ENCODE assay signal across 13 cellular contexts in the genomic region with DNA sequence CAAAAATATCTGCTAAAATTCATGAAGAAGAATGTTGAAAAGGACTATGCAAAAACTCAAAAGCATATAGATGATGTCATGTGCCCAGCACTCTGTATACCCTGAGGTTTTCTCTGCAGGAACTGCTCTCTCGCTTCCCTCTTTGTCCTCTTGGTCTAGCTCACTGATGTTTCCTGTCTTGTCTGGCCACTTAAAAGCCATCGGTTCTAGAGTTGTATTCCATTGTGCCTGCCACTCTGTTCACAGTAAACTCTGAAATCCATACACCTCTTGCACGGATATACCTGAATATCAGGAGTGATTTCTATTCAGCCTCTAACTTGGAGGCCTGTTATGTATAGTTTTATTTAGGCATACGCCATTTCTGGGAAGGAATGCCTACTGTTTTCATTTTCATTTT.
DNase-seq lines count a peak whose midpoint lies in the region; ATAC-seq and TF ChIP-seq lines count a peak whose summit lies in the region.
"Had no signal": no experiment of that assay in that cellular context is flagged by ENCODE, and none has a peak within 500 bp of the region (broad histone marks: within the 10 kb centered on the region; RNA-seq: fewer than 3 reads in every experiment).

No MANE protein-coding gene starts in this region.

- peak; percentile 83 for ATAC-seq in GM18858 (IDR thresholded peaks at IDR 0.05; ENCODE audit: unreplicated experiment)
- ATAC-seq in GM21515 (IDR thresholded peaks at IDR 0.05; ENCODE audit: unreplicated experiment): peak; percentile 73
- peak; percentile 98 for ATAC-seq in HG03097 (IDR thresholded peaks at IDR 0.05; ENCODE audit: low FRiP score, unreplicated experiment)
- ATAC-seq in T-cell (replicated peaks in 1 of 4): no peak
- ATAC-seq: Panc1 had no signal

- no peak overlapping the region for H3K4me3 ChIP-seq in brain microvascular endothelial cell (ENCODE audit: low read depth, low read length)
- H3K4me3 ChIP-seq in colonic mucosa: no peak overlapping the region
- H3K4me3 ChIP-seq: esophagus squamous epithelium had no signal

- H3K36me3 ChIP-seq in brain microvascular endothelial cell (replicated peaks) (no peaks in the 10 kb centered on the region), colonic mucosa (no peaks in the 10 kb centered on the region)
- H3K36me3 ChIP-seq: esophagus squamous epithelium had no signal

- DNase-seq in SK-MEL-5 (ENCODE audit: low read depth, low spot score) (peak; percentile 56), NCI-H128 (lab: John Stamatoyannopoulos, UW; ENCODE audit: unreplicated experiment) (no peak), T-cell (no peak), brain microvascular endothelial cell (no peak), colonic mucosa (no peak)
- DNase-seq: esophagus squamous epithelium, midbrain, NCI-H187 had no signal

- no peaks in the 10 kb centered on the region for H3K36me3 Mint-ChIP-seq in T-cell
- H3K36me3 Mint-ChIP-seq: activated naive CD4-positive, alpha-beta T cell treated with anti-CD3 and anti-CD28 coated beads, Interleukin-2, amount 50 U/mL, for 24 hours had no signal

- H3K27ac Mint-ChIP-seq in T-cell: no peak overlapping the region
- H3K27ac Mint-ChIP-seq: activated naive CD4-positive, alpha-beta T cell treated with anti-CD3 and anti-CD28 coated beads, Interleukin-2, amount 50 U/mL, for 24 hours had no signal

- in situ Hi-C loops in SK-MEL-5 (cut with HindIII; ENCODE audit: low pct_unique_long_range_greater_than_20kb, low sequenced_read_pairs) (no loop called here), brain microvascular endothelial cell (cut with HindIII; ENCODE audit: low pct_ligation_motif_present, low sequenced_read_pairs) (no loop called here)

- no peak for TF ChIP-seq CTCF in brain microvascular endothelial cell (IDR thresholded peaks at IDR 0.05; ENCODE audit: low read depth, low read length, missing control alignments)
- no peak for TF ChIP-seq CTCF in colonic mucosa (IDR thresholded peaks at IDR 0.05)

- H3K27me3 ChIP-seq in brain microvascular endothelial cell (replicated peaks): no peaks in the 10 kb centered on the region
- H3K27me3 ChIP-seq in colonic mucosa: no peaks in the 10 kb centered on the region
- H3K27me3 ChIP-seq: esophagus squamous epithelium had no signal

- H3K27me3 Mint-ChIP-seq in T-cell: no peaks in the 10 kb centered on the region
- H3K27me3 Mint-ChIP-seq: activated naive CD4-positive, alpha-beta T cell treated with anti-CD3 and anti-CD28 coated beads, Interleukin-2, amount 50 U/mL, for 24 hours had no signal

- intact Hi-C loops in colonic mucosa (cut with DNase I): no loop called here

- no peak overlapping the region for H3K27ac ChIP-seq in brain microvascular endothelial cell
- no peak overlapping the region for H3K27ac ChIP-seq in colonic mucosa
- H3K27ac ChIP-seq: esophagus squamous epithelium had no signal

- H3K9ac ChIP-seq in colonic mucosa (ENCODE audit: low read depth in 2 of 2, low read length in 2 of 2): no peak overlapping the region

- no peaks in the 10 kb centered on the region for H3K9me3 ChIP-seq in colonic mucosa
- H3K9me3 ChIP-seq: esophagus squamous epithelium had no signal

- H3K4me1 ChIP-seq in colonic mucosa: no peaks in the 10 kb centered on the region
- H3K4me1 ChIP-seq: esophagus squamous epithelium had no signal

- H3K4me1 Mint-ChIP-seq in T-cell: no peaks in the 10 kb centered on the region
- H3K4me1 Mint-ChIP-seq: activated naive CD4-positive, alpha-beta T cell treated with anti-CD3 and anti-CD28 coated beads, Interleukin-2, amount 50 U/mL, for 24 hours had no signal

- CTCF ChIA-PET in T-cell (lab: Charles Lee): no interaction called here

- peaks cover 5 to 25% (median 18%) of the 10 kb centered on the region in 3 donors for H3K9me3 Mint-ChIP-seq in T-cell

- POLR2A ChIA-PET in T-cell (lab: Charles Lee): no interaction called here

- H3K4me3 Mint-ChIP-seq in T-cell: no peak overlapping the region
- H3K4me3 Mint-ChIP-seq: activated naive CD4-positive, alpha-beta T cell treated with anti-CD3 and anti-CD28 coated beads, Interleukin-2, amount 50 U/mL, for 24 hours had no signal

Comparison
In these comparisons a context has a peak if more than half of its experiments do, and no peak if none do; other contexts are left out.
1. ATAC-seq: peak in GM18858 (single experiment), GM21515 (single experiment) and HG03097 (single experiment); none in T-cell (0 of 4).